ENCODE assay signal across 18 cellular contexts in genomic region chr14:79465651-79466050, GRCh38.
"Had no signal": no experiment of that assay in that cellular context is flagged by ENCODE, and none has a peak within 500 bp of the region (broad histone marks: within the 10 kb centered on the region; RNA-seq: fewer than 3 reads in every experiment).

No MANE protein-coding gene starts in this region.

- DNase-seq: dermis blood vessel endothelial cell; erythroblast; foreskin melanocyte; heart left ventricle; hippocampal formation; mammary epithelial cell; natural killer cell; nucleus accumbens; ovary; sigmoid colon; small intestine; stimulated activated CD4-positive, alpha-beta T cell treated with anti-CD3 and anti-CD28 coated beads, Interleukin-12 subunit alpha, Interleukin-12 subunit beta, amount 100 ng/mL, for 4 hours; stimulated activated naive CD4-positive, alpha-beta T cell; stomach; thyroid gland had no signal

- FAIRE-seq: endothelial cell of umbilical vein, islet of Langerhans, small intestine, urothelium cell line had no signal
